1 cellular context compared by ENCODE assay signal in the genomic region with DNA sequence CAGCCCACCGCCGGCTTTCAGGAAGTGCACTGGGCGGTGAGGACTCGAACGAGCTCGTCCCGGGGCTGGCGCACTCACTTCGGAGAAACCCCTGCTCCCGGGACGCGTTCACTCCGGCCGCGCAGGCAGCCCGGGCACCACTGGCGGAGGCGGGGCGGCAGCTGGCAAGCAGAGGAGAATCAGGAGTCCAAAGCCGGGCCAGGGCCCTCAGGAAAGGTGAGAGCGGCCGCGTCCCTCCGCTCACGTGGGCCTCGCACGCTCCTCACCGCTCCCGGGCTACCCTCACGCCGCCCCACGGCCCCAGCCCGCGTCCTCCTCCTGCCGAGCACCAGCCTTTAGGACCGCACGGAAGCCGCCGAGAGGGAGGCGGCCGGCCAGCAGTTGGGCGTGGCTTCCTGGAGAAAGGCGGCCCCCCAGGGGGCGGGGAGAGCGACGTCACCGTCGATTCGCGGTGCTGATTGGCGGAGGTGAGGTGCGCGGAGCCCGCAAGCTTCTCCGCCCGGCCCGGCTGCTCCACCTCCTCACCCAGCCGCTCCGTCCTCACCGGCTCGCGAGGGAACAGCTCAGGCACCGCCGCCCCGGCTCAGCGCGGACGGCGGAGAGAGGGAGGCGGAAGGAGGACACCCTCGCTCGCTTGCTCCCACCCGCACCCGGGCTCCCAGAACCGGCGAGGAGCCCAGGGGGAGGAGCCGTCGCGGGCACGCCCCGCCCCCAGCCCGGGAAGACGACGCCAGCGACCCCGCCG.
A peak's percentile ranks its signal among the peaks of the same experiment; 100 is the strongest.
TF ChIP-seq lines count a peak whose summit lies in the region.

Gene ZCCHC2, plus strand, starts transcription at position 516 of the 745 bp plus-strand sequence. CDS start 400 bp downstream, outside the sequence.

TF ChIP-seq in K562, 482 proteins besides CTCF, POLR2A, EP300 and RAD21 (continued from another document and continues in another):
- TF ChIP-seq, protein P1, sequence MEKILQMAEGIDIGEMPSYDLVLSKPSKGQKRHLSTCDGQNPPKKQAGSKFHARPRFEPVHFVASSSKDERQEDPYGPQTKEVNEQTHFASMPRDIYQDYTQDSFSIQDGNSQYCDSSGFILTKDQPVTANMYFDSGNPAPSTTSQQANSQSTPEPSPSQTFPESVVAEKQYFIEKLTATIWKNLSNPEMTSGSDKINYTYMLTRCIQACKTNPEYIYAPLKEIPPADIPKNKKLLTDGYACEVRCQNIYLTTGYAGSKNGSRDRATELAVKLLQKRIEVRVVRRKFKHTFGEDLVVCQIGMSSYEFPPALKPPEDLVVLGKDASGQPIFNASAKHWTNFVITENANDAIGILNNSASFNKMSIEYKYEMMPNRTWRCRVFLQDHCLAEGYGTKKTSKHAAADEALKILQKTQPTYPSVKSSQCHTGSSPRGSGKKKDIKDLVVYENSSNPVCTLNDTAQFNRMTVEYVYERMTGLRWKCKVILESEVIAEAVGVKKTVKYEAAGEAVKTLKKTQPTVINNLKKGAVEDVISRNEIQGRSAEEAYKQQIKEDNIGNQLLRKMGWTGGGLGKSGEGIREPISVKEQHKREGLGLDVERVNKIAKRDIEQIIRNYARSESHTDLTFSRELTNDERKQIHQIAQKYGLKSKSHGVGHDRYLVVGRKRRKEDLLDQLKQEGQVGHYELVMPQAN (IDR thresholded peaks at IDR 0.05; ENCODE audit: borderline replicate concordance): no peak
- TF ChIP-seq MTA1 (IDR thresholded peaks at IDR 0.05; ENCODE audit: borderline replicate concordance): no peak
- no peak for TF ChIP-seq DIDO1 (tag; IDR thresholded peaks at IDR 0.05; ENCODE audit: low read depth)
- TF ChIP-seq PHF8 (IDR thresholded peaks at IDR 0.05; ENCODE audit: borderline replicate concordance, low read length): peak; percentile 79; the same call in 1 of the 2 replicates
- no peak for TF ChIP-seq MYBL2 (IDR thresholded peaks at IDR 0.05; ENCODE audit: low read depth)
- no peak for TF ChIP-seq MYBL2 (CRISPR knock-in tag; IDR thresholded peaks at IDR 0.05; ENCODE audit: borderline replicate concordance)
- no peak for TF ChIP-seq ELK3 (CRISPR knock-in tag; IDR thresholded peaks at IDR 0.05)
- peak; percentile 84 for TF ChIP-seq HNRNPLL (IDR thresholded peaks at IDR 0.05; ENCODE audit: low read depth, low read length, poor library complexity, severe bottlenecking)
- no peak for TF ChIP-seq ZNF586 (CRISPR knock-in tag; conservative IDR thresholded peaks at IDR 0.05)
- TF ChIP-seq MBD1 (CRISPR knock-in tag; IDR thresholded peaks at IDR 0.05): no peak
- no peak for TF ChIP-seq SFPQ (IDR thresholded peaks at IDR 0.05; ENCODE audit: low read depth, low read length)
- TF ChIP-seq ZNF395 (CRISPR knock-in tag; IDR thresholded peaks at IDR 0.05): 0 out of 2 replicates have a peak, but pooled peaks have one; percentile 37
- TF ChIP-seq RBBP5 (IDR thresholded peaks at IDR 0.05; ENCODE audit: borderline replicate concordance, insufficient read depth, low read length, poor library complexity, severe bottlenecking): peak; percentile 79
- TF ChIP-seq ZSCAN29 (IDR thresholded peaks at IDR 0.05): no peak
- TF ChIP-seq NR3C1 (CRISPR knock-in tag; IDR thresholded peaks at IDR 0.05): no peak
- 0 out of 2 replicates have a peak, but pooled peaks have one; percentile 39 for TF ChIP-seq ZBED1 (IDR thresholded peaks at IDR 0.05)
- TF ChIP-seq TCF7 (IDR thresholded peaks at IDR 0.05; ENCODE audit: borderline replicate concordance): no peak
- TF ChIP-seq, protein P2, sequence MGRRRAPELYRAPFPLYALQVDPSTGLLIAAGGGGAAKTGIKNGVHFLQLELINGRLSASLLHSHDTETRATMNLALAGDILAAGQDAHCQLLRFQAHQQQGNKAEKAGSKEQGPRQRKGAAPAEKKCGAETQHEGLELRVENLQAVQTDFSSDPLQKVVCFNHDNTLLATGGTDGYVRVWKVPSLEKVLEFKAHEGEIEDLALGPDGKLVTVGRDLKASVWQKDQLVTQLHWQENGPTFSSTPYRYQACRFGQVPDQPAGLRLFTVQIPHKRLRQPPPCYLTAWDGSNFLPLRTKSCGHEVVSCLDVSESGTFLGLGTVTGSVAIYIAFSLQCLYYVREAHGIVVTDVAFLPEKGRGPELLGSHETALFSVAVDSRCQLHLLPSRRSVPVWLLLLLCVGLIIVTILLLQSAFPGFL (CRISPR knock-in tag; IDR thresholded peaks at IDR 0.05): no peak
- no peak for TF ChIP-seq KLF10 (CRISPR knock-in tag; IDR thresholded peaks at IDR 0.05)
- TF ChIP-seq, protein P3, sequence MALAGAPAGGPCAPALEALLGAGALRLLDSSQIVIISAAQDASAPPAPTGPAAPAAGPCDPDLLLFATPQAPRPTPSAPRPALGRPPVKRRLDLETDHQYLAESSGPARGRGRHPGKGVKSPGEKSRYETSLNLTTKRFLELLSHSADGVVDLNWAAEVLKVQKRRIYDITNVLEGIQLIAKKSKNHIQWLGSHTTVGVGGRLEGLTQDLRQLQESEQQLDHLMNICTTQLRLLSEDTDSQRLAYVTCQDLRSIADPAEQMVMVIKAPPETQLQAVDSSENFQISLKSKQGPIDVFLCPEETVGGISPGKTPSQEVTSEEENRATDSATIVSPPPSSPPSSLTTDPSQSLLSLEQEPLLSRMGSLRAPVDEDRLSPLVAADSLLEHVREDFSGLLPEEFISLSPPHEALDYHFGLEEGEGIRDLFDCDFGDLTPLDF (CRISPR knock-in tag; IDR thresholded peaks at IDR 0.05): no peak
- TF ChIP-seq CBX5 (IDR thresholded peaks at IDR 0.05; ENCODE audit: borderline replicate concordance, low read depth): no peak
- no peak for TF ChIP-seq NBN (IDR thresholded peaks at IDR 0.05; ENCODE audit: low read depth)
- TF ChIP-seq, protein P4, sequence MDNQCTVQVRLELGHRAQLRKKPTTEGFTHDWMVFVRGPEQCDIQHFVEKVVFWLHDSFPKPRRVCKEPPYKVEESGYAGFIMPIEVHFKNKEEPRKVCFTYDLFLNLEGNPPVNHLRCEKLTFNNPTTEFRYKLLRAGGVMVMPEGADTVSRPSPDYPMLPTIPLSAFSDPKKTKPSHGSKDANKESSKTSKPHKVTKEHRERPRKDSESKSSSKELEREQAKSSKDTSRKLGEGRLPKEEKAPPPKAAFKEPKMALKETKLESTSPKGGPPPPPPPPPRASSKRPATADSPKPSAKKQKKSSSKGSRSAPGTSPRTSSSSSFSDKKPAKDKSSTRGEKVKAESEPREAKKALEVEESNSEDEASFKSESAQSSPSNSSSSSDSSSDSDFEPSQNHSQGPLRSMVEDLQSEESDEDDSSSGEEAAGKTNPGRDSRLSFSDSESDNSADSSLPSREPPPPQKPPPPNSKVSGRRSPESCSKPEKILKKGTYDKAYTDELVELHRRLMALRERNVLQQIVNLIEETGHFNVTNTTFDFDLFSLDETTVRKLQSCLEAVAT (IDR thresholded peaks at IDR 0.05): peak in 1 of 2 experiments; percentile 74; a peak in 1 of 4 replicates
- TF ChIP-seq ZBTB1 (CRISPR knock-in tag; IDR thresholded peaks at IDR 0.05; ENCODE audit: borderline replicate concordance, low read depth): peak; percentile 53; the same call in 1 of the 2 replicates
- TF ChIP-seq KAT7 (CRISPR knock-in tag; IDR thresholded peaks at IDR 0.05; ENCODE audit: borderline replicate concordance): no peak
- TF ChIP-seq ZNF668 (CRISPR knock-in tag; IDR thresholded peaks at IDR 0.05): no peak
- TF ChIP-seq ZBTB5 (IDR thresholded peaks at IDR 0.05): no peak
- TF ChIP-seq MYNN (IDR thresholded peaks at IDR 0.05): no peak
- no peak for TF ChIP-seq MYNN (CRISPR knock-in tag; IDR thresholded peaks at IDR 0.05)
- TF ChIP-seq, protein P5, sequence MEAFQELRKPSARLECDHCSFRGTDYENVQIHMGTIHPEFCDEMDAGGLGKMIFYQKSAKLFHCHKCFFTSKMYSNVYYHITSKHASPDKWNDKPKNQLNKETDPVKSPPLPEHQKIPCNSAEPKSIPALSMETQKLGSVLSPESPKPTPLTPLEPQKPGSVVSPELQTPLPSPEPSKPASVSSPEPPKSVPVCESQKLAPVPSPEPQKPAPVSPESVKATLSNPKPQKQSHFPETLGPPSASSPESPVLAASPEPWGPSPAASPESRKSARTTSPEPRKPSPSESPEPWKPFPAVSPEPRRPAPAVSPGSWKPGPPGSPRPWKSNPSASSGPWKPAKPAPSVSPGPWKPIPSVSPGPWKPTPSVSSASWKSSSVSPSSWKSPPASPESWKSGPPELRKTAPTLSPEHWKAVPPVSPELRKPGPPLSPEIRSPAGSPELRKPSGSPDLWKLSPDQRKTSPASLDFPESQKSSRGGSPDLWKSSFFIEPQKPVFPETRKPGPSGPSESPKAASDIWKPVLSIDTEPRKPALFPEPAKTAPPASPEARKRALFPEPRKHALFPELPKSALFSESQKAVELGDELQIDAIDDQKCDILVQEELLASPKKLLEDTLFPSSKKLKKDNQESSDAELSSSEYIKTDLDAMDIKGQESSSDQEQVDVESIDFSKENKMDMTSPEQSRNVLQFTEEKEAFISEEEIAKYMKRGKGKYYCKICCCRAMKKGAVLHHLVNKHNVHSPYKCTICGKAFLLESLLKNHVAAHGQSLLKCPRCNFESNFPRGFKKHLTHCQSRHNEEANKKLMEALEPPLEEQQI (IDR thresholded peaks at IDR 0.05): peak; percentile 43; the same call in 1 of the 2 replicates
- TF ChIP-seq, protein P6, sequence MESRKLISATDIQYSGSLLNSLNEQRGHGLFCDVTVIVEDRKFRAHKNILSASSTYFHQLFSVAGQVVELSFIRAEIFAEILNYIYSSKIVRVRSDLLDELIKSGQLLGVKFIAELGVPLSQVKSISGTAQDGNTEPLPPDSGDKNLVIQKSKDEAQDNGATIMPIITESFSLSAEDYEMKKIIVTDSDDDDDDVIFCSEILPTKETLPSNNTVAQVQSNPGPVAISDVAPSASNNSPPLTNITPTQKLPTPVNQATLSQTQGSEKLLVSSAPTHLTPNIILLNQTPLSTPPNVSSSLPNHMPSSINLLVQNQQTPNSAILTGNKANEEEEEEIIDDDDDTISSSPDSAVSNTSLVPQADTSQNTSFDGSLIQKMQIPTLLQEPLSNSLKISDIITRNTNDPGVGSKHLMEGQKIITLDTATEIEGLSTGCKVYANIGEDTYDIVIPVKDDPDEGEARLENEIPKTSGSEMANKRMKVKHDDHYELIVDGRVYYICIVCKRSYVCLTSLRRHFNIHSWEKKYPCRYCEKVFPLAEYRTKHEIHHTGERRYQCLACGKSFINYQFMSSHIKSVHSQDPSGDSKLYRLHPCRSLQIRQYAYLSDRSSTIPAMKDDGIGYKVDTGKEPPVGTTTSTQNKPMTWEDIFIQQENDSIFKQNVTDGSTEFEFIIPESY (CRISPR knock-in tag; IDR thresholded peaks at IDR 0.05): peak; percentile 41; the same call in 1 of the 2 replicates
- TF ChIP-seq ZC3H4 (CRISPR knock-in tag; IDR thresholded peaks at IDR 0.05; ENCODE audit: borderline replicate concordance): no peak
- no peak for TF ChIP-seq ZNF175 (CRISPR knock-in tag; IDR thresholded peaks at IDR 0.05; ENCODE audit: low read depth)
- no peak for TF ChIP-seq JUND (IDR thresholded peaks at IDR 0.05; ENCODE audit: borderline replicate concordance, low read depth, low read length)
- TF ChIP-seq JUND (tag; IDR thresholded peaks at IDR 0.05; ENCODE audit: borderline replicate concordance, low read depth, low read length): no peak; the same call in 2 of the 3 replicates
